15 cellular contexts compared by ENCODE assay signal in genomic region chr1:47143654-47144053, GRCh38. TPM values are rescaled to one million over a fixed set of nuclear protein-coding genes. Genes with fewer than 3 reads are reported as not detected.
DNase-seq lines count a peak whose midpoint lies in the region; ATAC-seq and TF ChIP-seq lines count a peak whose summit lies in the region.
"Not testable (repeated sequence)": the region's sequence is repeated elsewhere in the genome, so short reads cannot be mapped to it uniquely, and the experiment has no call there.
"Had no signal": no experiment of that assay in that cellular context is flagged by ENCODE, and none has a peak within 500 bp of the region (broad histone marks: within the 10 kb centered on the region; RNA-seq: fewer than 3 reads in every experiment).

No MANE protein-coding gene starts in this region.

- not testable (repeated sequence) for H3K4me3 ChIP-seq in A673 (ENCODE audit: low read depth, low read length, poor library complexity, severe bottlenecking); HL-60 (replicated peaks; ENCODE audit: insufficient read depth, low read length); body of pancreas; fibroblast of pulmonary artery (replicated peaks; ENCODE audit: low read depth, low read length); neuronal stem cell (ENCODE audit: low read length in 2 of 2)

- H3K23ac ChIP-seq in neuronal stem cell (ENCODE audit: low read depth, low read length, poor library complexity) = not testable (repeated sequence)

- not testable (repeated sequence) for H3K18ac ChIP-seq in neuronal stem cell (ENCODE audit: low read length)

- H2AK5ac ChIP-seq in neuronal stem cell (ENCODE audit: low read depth, low read length) = not testable (repeated sequence)

- not testable (repeated sequence) for H3K4me2 ChIP-seq in neuronal stem cell (ENCODE audit: insufficient read depth, low read length, poor library complexity, severe bottlenecking)

- TF ChIP-seq POLR2A in body of pancreas (IDR thresholded peaks at IDR 0.05) = not testable (repeated sequence)

- H3K14ac ChIP-seq in neuronal stem cell (ENCODE audit: low read length) = peak overlapping the region; percentile 38

- not testable (repeated sequence) for H3K9ac ChIP-seq in neuronal stem cell (ENCODE audit: low read depth, low read length, poor library complexity)

- H3K4me1 ChIP-seq in A673 (ENCODE audit: insufficient read depth, low read length, poor library complexity, severe bottlenecking); body of pancreas; neuronal stem cell (ENCODE audit: control insufficient read depth in 2 of 2, insufficient read depth in 1 of 2, low read depth in 1 of 2, low read length in 2 of 2): not testable (repeated sequence)

- TF ChIP-seq CTCF in A673 (conservative IDR thresholded peaks at IDR 0.05; ENCODE audit: low read depth, low read length) = peak; percentile 42
- TF ChIP-seq CTCF in HL-60 (IDR thresholded peaks at IDR 0.05; ENCODE audit: insufficient read depth, low read length) = peak; percentile 17
- peak in 3 of 7 experiments; percentile 6 to 11 (median 11) for TF ChIP-seq CTCF in body of pancreas (IDR thresholded peaks at IDR 0.05)
- TF ChIP-seq CTCF in fibroblast of pulmonary artery (IDR thresholded peaks at IDR 0.05; ENCODE audit: low read length, missing control alignments) = peak; percentile 34

- H3K27ac ChIP-seq in A673 (ENCODE audit: low read depth, low read length, poor library complexity, severe bottlenecking); HL-60 (replicated peaks); body of pancreas; neuronal stem cell (replicated peaks; ENCODE audit: low read length): not testable (repeated sequence)

- H2BK5ac ChIP-seq in neuronal stem cell (ENCODE audit: low read length) = not testable (repeated sequence)

- H3K79me1 ChIP-seq in neuronal stem cell (ENCODE audit: low read depth, low read length) = not testable (repeated sequence)

- 46 to 54% methylated on average over 6 of the region's 6 CpGs for WGBS in body of pancreas, 2 donors
- no CpG with 5 or more reads among the region's 6 CpGs for WGBS in neuronal stem cell (ENCODE audit: extremely low coverage in 2 of 2, insufficient read length in 2 of 2, insufficient replicate concordance in 1 of 2), 2 donors

- peak; percentile 21 for ATAC-seq in body of pancreas

- CTCF ChIA-PET in A673 (lab: Charles Lee) = not testable (repeated sequence)

- not testable (repeated sequence) for H3K36me3 ChIP-seq in A673 (ENCODE audit: insufficient read depth, low read length, poor library complexity, severe bottlenecking); body of pancreas (replicated peaks in 1 of 2; ENCODE audit: insufficient read depth in 1 of 2, low read depth in 2 of 2); neuronal stem cell (replicated peaks in 1 of 2; ENCODE audit: control insufficient read depth in 2 of 2, insufficient read depth in 2 of 2, low read length in 2 of 2)

- not testable (repeated sequence) for H3K9me3 ChIP-seq in A673 (ENCODE audit: low read depth, low read length, poor library complexity, severe bottlenecking); body of pancreas; neuronal stem cell (replicated peaks in 1 of 2; ENCODE audit: control insufficient read depth in 2 of 2, insufficient read depth in 1 of 2, low read depth in 1 of 2, low read length in 2 of 2)

- not testable (repeated sequence) for H2BK15ac ChIP-seq in neuronal stem cell (ENCODE audit: low read length)

- H3K4ac ChIP-seq in neuronal stem cell (ENCODE audit: low read length) = not testable (repeated sequence)

- H4K91ac ChIP-seq in neuronal stem cell (ENCODE audit: low read depth, low read length, poor library complexity) = not testable (repeated sequence)

- DNase-seq in A673 (ENCODE audit: low spot score); HL-60 (ENCODE audit: low read depth in 1 of 2, low spot score in 1 of 2); body of pancreas; neuronal stem cell (ENCODE audit: low spot score): not testable (repeated sequence)
- DNase-seq in ELR (ENCODE audit: low read depth) = peak; percentile 40
- DNase-seq in OCI-M1 (lab: John Stamatoyannopoulos, UW) = peak; percentile 2
- DNase-seq in fibroblast of pulmonary artery (ENCODE audit: low read depth) = peak; percentile 1
- DNase-seq in kidney tubule cell (ENCODE audit: low spot score) = peak; percentile 13

- H3K27me3 ChIP-seq in A673 (replicated peaks; ENCODE audit: insufficient read depth, low read depth, low read length, poor library complexity); HL-60 (ENCODE audit: insufficient read depth, poor library complexity, severe bottlenecking); body of pancreas; neuronal stem cell (ENCODE audit: control insufficient read depth in 3 of 3, insufficient read depth in 3 of 3, low read depth in 1 of 3, low read length in 3 of 3): not testable (repeated sequence)

- not testable (repeated sequence) for H2AFZ ChIP-seq in neuronal stem cell (ENCODE audit: low read length)

- intact Hi-C loops in A673 (cut with micrococcal nuclease; ENCODE audit: unreplicated experiment); body of pancreas (cut with DNase I): not testable (repeated sequence)

- not testable (repeated sequence) for H2BK12ac ChIP-seq in neuronal stem cell (ENCODE audit: low read length)

- POLR2A ChIA-PET in A673 (lab: Charles Lee; ENCODE audit: low non-redundant PET) = not testable (repeated sequence)

- H4K8ac ChIP-seq in neuronal stem cell (ENCODE audit: low read depth, low read length) = not testable (repeated sequence)

- not testable (repeated sequence) for H2BK120ac ChIP-seq in neuronal stem cell (ENCODE audit: low read depth, low read length)

- BruUV-seq in A673 (replicated peaks; lab: Mats Ljungman, UMichigan) = not testable (repeated sequence)

RNA-seq across cellular contexts. Expression of gene CYP4A22, which starts 6.4 kb away (rescaled TPM):
- total RNA-seq in A673 (2021) = not detected in 2 replicates
- not detected for total RNA-seq in body of pancreas
- polyA plus RNA-seq in neuronal stem cell (2013, experiment 1 of 2) = not detected
- polyA plus RNA-seq in neuronal stem cell (2013, experiment 2 of 2) = not detected
- total RNA-seq: A172; activated naive CD4-positive, alpha-beta T cell treated with anti-CD3 and anti-CD28 coated beads, Interleukin-2, amount 50 U/mL, for 72 hours; activated T-cell treated with anti-CD3 and anti-CD28 coated beads, Interleukin-2, amount 50 U/mL, for 72 hours; CD8-positive, alpha-beta T cell; fibroblast of lung; natural killer cell treated with Interleukin-12 subunit alpha and Interleukin-12 subunit beta and Interleukin-15 and Interleukin-18, amount 100 ng/mL, for 72 hours; T-helper 2 cell treated with Interferon-gamma antibody and Interleukin-4, amounts not matched to agents 100 ng/mL and 5 ng/mL, for 36 hours had no signal
- polyA plus RNA-seq: fibroblast of lung had no signal

RNA-seq across cellular contexts. Expression of gene PDZK1IP1, which starts 46.2 kb away (rescaled TPM):
- not detected in 2 replicates for total RNA-seq in A673 (2021)
- 10 to 100 TPM; 54.2 to 56.4 TPM for total RNA-seq in body of pancreas
- not detected for polyA plus RNA-seq in neuronal stem cell (2013, experiment 1 of 2)
- polyA plus RNA-seq in neuronal stem cell (2013, experiment 2 of 2) = not detected
- total RNA-seq: activated naive CD4-positive, alpha-beta T cell treated with anti-CD3 and anti-CD28 coated beads, Interleukin-2, amount 50 U/mL, for 72 hours; activated T-cell treated with anti-CD3 and anti-CD28 coated beads, Interleukin-2, amount 50 U/mL, for 72 hours; CD8-positive, alpha-beta T cell; fibroblast of lung; natural killer cell treated with Interleukin-12 subunit alpha and Interleukin-12 subunit beta and Interleukin-15 and Interleukin-18, amount 100 ng/mL, for 72 hours; T-helper 2 cell treated with Interferon-gamma antibody and Interleukin-4, amounts not matched to agents 100 ng/mL and 5 ng/mL, for 36 hours had no signal
- polyA plus RNA-seq: fibroblast of lung had no signal

Comparison
In these comparisons a context has a peak if more than half of its experiments do, and no peak if none do; other contexts are left out.
1. RNA of gene PDZK1IP1, which starts 46.2 kb away (total RNA-seq): 54.2 to 56.4 TPM in body of pancreas; not detected in A673; every median in the first group is over 10 times any median in the second.